ENCODE assay signal across 10 cellular contexts in genomic region chr1:180530501-180530900, GRCh38. TPM values are rescaled to one million over a fixed set of nuclear protein-coding genes. Genes with fewer than 3 reads are reported as not detected.
DNase-seq lines count a peak whose midpoint lies in the region; ATAC-seq, FAIRE-seq and TF ChIP-seq lines count a peak whose summit lies in the region.
"Had no signal": no experiment of that assay in that cellular context is flagged by ENCODE, and none has a peak within 500 bp of the region (broad histone marks: within the 10 kb centered on the region; RNA-seq: fewer than 3 reads in every experiment).

No MANE protein-coding gene starts in this region.

- H3K27ac Mint-ChIP-seq in HFFc6: peak overlapping the region; percentile 35

- peaks cover 4% of the 10 kb centered on the region; the same call in 1 of the 2 replicates for H3K27me3 Mint-ChIP-seq in HFFc6 (ENCODE audit: insufficient read depth)

- no peak for FAIRE-seq in small intestine (lab: Jason Lieb, UNC)

- in situ Hi-C loops in astrocyte of the spinal cord (cut with HindIII; ENCODE audit: low sequenced_read_pairs): no loop called here

- peaks cover 6% of the 10 kb centered on the region for H3K4me1 ChIP-seq in iPS-18a (ENCODE audit: control insufficient read depth, low read depth, low read length)
- H3K4me1 ChIP-seq in small intestine (ENCODE audit: control insufficient read depth in 2 of 2, insufficient read depth in 1 of 2, low read depth in 1 of 2, low read length in 1 of 2): no peaks in the 10 kb centered on the region

- H3K27me3 ChIP-seq in iPS-18a (ENCODE audit: control insufficient read depth, insufficient read depth, low read length) (no peaks in the 10 kb centered on the region), small intestine (ENCODE audit: control insufficient read depth in 2 of 2, insufficient read depth in 2 of 2, low read length in 2 of 2) (no peaks in the 10 kb centered on the region)
- H3K27me3 ChIP-seq: dorsolateral prefrontal cortex had no signal

- peaks cover 52% of the 10 kb centered on the region for H3K4me1 Mint-ChIP-seq in HFFc6 (ENCODE audit: low read depth)

- no peaks in the 10 kb centered on the region for H3K36me3 ChIP-seq in iPS-18a (ENCODE audit: control insufficient read depth, low read depth, low read length)
- no peaks in the 10 kb centered on the region for H3K36me3 ChIP-seq in small intestine (ENCODE audit: control insufficient read depth in 2 of 2, insufficient read depth in 2 of 2, low read length in 2 of 2)
- H3K36me3 ChIP-seq: HAP-1 had no signal

- H3K36me3 Mint-ChIP-seq in HFFc6 (ENCODE audit: low read depth): no peaks in the 10 kb centered on the region

- H3K4me3 Mint-ChIP-seq in HFFc6: no peak overlapping the region

- no peaks in the 10 kb centered on the region for H3K9me3 Mint-ChIP-seq in HFFc6

- H3K9ac ChIP-seq in iPS-18a (ENCODE audit: low read length): no peak overlapping the region

- TF ChIP-seq CTCF in HFFc6 (IDR thresholded peaks at IDR 0.05): no peak
- no peak for TF ChIP-seq CTCF in astrocyte of the spinal cord (IDR thresholded peaks at IDR 0.05; ENCODE audit: low read depth, low read length)

- no peak for ATAC-seq in GM21360 (IDR thresholded peaks at IDR 0.05; ENCODE audit: unreplicated experiment)

- peak overlapping the region; percentile 28 for H3K27ac ChIP-seq in iPS-18a (ENCODE audit: low read length)
- no peak overlapping the region for H3K27ac ChIP-seq in small intestine (ENCODE audit: low read depth in 1 of 2, low read length in 1 of 2)

- DNase-seq in HFFc6: peak; percentile 73
- peak; percentile 57 for DNase-seq in astrocyte of the spinal cord (ENCODE audit: low read depth, low spot score)
- peak; percentile 61 for DNase-seq in small intestine
- no peak for DNase-seq in 8988T
- DNase-seq in RPMI8226: no peak
- no peak for DNase-seq in NCI-H2171 (lab: John Stamatoyannopoulos, UW)
- DNase-seq: dorsolateral prefrontal cortex had no signal

- no peaks in the 10 kb centered on the region for H3K9me3 ChIP-seq in iPS-18a (ENCODE audit: control insufficient read depth, low read depth, low read length)
- no peaks in the 10 kb centered on the region for H3K9me3 ChIP-seq in small intestine (ENCODE audit: control insufficient read depth, low read depth)
- H3K9me3 ChIP-seq: HAP-1 had no signal

- H3K4me3 ChIP-seq in astrocyte of the spinal cord (ENCODE audit: low read depth, low read length) (no peak overlapping the region), iPS-18a (ENCODE audit: low read length) (no peak overlapping the region), small intestine (ENCODE audit: low read depth in 1 of 2, low read length in 2 of 2) (no peak overlapping the region)
- H3K4me3 ChIP-seq: dorsolateral prefrontal cortex, HAP-1 had no signal

- 21 to 49% (median 30%) methylated on average over 5 of the region's 5 CpGs for WGBS in small intestine, 3 donors

RNA-seq across cellular contexts. Expression of gene ACBD6, which starts 28.1 kb away (rescaled TPM):
- total RNA-seq in HFFc6 (2021; fragmentation: NEBNext Ultra II Directional; extraction: Animal tissue kit (Norgen Biotek cat#: 25700)): 10 to 100 TPM; 21.1 to 29.5 (median 27.0) TPM
- polyA plus RNA-seq in small intestine: 10 to 100 TPM; 12.7 to 23.0 (median 18.4) TPM

RNA-seq across cellular contexts. Expression of gene OVAAL, which starts 28.3 kb away (rescaled TPM):
- total RNA-seq in HFFc6 (2021; fragmentation: NEBNext Ultra II Directional; extraction: Animal tissue kit (Norgen Biotek cat#: 25700)): not detected
- not detected for polyA plus RNA-seq in small intestine

Comparison
In these comparisons a context has a peak if more than half of its experiments do, and no peak if none do; other contexts are left out.
1. DNase-seq: peak in HFFc6 (single experiment), astrocyte of the spinal cord (single experiment) and small intestine (single experiment); none in 8988T (single experiment), RPMI8226 (single experiment) and NCI-H2171 (single experiment).